Comparison of ENCODE assay signal across 20 cellular contexts in the genomic region with DNA sequence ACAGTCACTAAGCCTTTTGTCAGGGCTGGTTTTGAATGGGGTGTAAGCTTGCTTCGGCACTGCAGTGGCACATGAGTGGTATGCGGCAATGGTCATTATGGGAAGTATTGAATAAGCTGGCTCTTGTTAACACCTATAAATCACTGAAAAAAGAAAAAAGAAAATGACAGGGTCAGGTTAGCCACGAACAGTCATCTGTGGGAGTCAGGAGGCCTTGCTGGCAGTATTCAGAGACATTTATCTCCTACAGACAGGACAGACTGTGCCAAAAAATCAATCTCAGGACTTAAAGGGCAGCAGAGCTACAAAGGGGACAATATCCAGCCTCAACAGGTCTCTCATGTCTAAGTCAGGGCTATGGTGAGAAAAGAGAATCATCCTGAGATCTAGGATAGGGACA. TPM values are rescaled to one million over a fixed set of nuclear protein-coding genes. Genes with fewer than 3 reads are reported as not detected.
A peak's percentile ranks its signal among the peaks of the same experiment; 100 is the strongest.
DNase-seq lines count a peak whose midpoint lies in the region; ATAC-seq, FAIRE-seq and TF ChIP-seq lines count a peak whose summit lies in the region.
"Had no signal": no experiment of that assay in that cellular context is flagged by ENCODE, and none has a peak within 500 bp of the region (broad histone marks: within the 10 kb centered on the region; RNA-seq: fewer than 3 reads in every experiment).

No MANE protein-coding gene starts in this region.

- peak overlapping the region; percentile 36 for H3K27ac Mint-ChIP-seq in glutamatergic neuron (ENCODE audit: unreplicated experiment)
- H3K27ac Mint-ChIP-seq in CD8-positive, alpha-beta memory T cell: peak overlapping the region in 2 of 8 donors; percentile 26 to 52
- no peak overlapping the region for H3K27ac Mint-ChIP-seq in activated CD4-positive, alpha-beta memory T cell treated with anti-CD3 and anti-CD28 coated beads, Interleukin-2, amount 10 ng/mL, durations not matched to agents 7 days and 5 days
- H3K27ac Mint-ChIP-seq: CD4-positive, alpha-beta memory T cell had no signal

- H3K27me3 Mint-ChIP-seq in glutamatergic neuron (ENCODE audit: unreplicated experiment): no peaks in the 10 kb centered on the region
- peaks cover 0 to 10% of the 10 kb centered on the region in 2 donors for H3K27me3 Mint-ChIP-seq in CD8-positive, alpha-beta memory T cell
- H3K27me3 Mint-ChIP-seq in activated CD4-positive, alpha-beta memory T cell treated with anti-CD3 and anti-CD28 coated beads, Interleukin-2, amount 10 ng/mL, durations not matched to agents 7 days and 5 days: peaks cover 3% of the 10 kb centered on the region
- H3K27me3 Mint-ChIP-seq: CD4-positive, alpha-beta memory T cell had no signal

- H3K36me3 Mint-ChIP-seq in glutamatergic neuron (ENCODE audit: unreplicated experiment): no peaks in the 10 kb centered on the region
- no peaks in the 10 kb centered on the region for H3K36me3 Mint-ChIP-seq in CD8-positive, alpha-beta memory T cell
- H3K36me3 Mint-ChIP-seq in activated CD4-positive, alpha-beta memory T cell treated with anti-CD3 and anti-CD28 coated beads, Interleukin-2, amount 10 ng/mL, durations not matched to agents 7 days and 5 days (ENCODE audit: low read depth): no peaks in the 10 kb centered on the region
- H3K36me3 Mint-ChIP-seq: CD14-positive monocyte; CD4-positive, alpha-beta memory T cell had no signal

- H3K4me3 Mint-ChIP-seq in glutamatergic neuron (ENCODE audit: unreplicated experiment): no peak overlapping the region
- H3K4me3 Mint-ChIP-seq in CD8-positive, alpha-beta memory T cell: no peak overlapping the region
- H3K4me3 Mint-ChIP-seq in activated CD4-positive, alpha-beta memory T cell treated with anti-CD3 and anti-CD28 coated beads, Interleukin-2, amount 10 ng/mL, durations not matched to agents 7 days and 5 days: no peak overlapping the region
- H3K4me3 Mint-ChIP-seq: CD14-positive monocyte; CD4-positive, alpha-beta memory T cell had no signal

- no peak for TF ChIP-seq POLR2A in heart left ventricle (IDR thresholded peaks at IDR 0.05)

- no peak for DNase-seq in heart left ventricle
- no peak for DNase-seq in left ventricle myocardium inferior
- DNase-seq in glutamatergic neuron: no peak
- no peak for DNase-seq in omental fat pad (ENCODE audit: low spot score)
- no peak for DNase-seq in urothelium cell line (ENCODE audit: low spot score)
- DNase-seq in stimulated activated CD4-positive, alpha-beta T cell treated with anti-CD3 and anti-CD28 coated beads, Interleukin-2, amount 100 ng/mL, for 24 hours: no peak
- no peak for DNase-seq in CD8-positive, alpha-beta memory T cell
- no peak for DNase-seq in activated CD4-positive, alpha-beta memory T cell treated with anti-CD3 and anti-CD28 coated beads, Interleukin-2, amount 10 ng/mL, durations not matched to agents 7 days and 5 days
- DNase-seq: 8988T; CD4-positive, alpha-beta memory T cell; DMS 273 treated with DMSO at 0.1 percent for 48 hours; DMS53; DND-41; EL; GM23248 had no signal

- H3K27ac ChIP-seq in heart left ventricle (no peak overlapping the region), left ventricle myocardium inferior (replicated peaks) (no peak overlapping the region)
- H3K27ac ChIP-seq in CD8-positive, alpha-beta memory T cell (ENCODE audit: low read depth, low read length): no peak overlapping the region
- H3K27ac ChIP-seq: BLaER1, GM23248 had no signal

- H3K4me1 ChIP-seq in heart left ventricle (peaks cover 0 to 12% (median 0%) of the 10 kb centered on the region in 12 donors), left ventricle myocardium inferior (peaks cover 4% of the 10 kb centered on the region)
- H3K4me1 ChIP-seq in CD8-positive, alpha-beta memory T cell (ENCODE audit: insufficient read depth, low read length): no peaks in the 10 kb centered on the region
- H3K4me1 ChIP-seq: BLaER1, HAP-1 had no signal

- H3K27me3 ChIP-seq in heart left ventricle: no peaks in the 10 kb centered on the region
- no peaks in the 10 kb centered on the region for H3K27me3 ChIP-seq in left ventricle myocardium inferior (ENCODE audit: low read depth)
- H3K27me3 ChIP-seq in CD8-positive, alpha-beta memory T cell (ENCODE audit: insufficient read depth, low read length, poor library complexity, severe bottlenecking): no peaks in the 10 kb centered on the region
- H3K27me3 ChIP-seq: BLaER1 had no signal

- ATAC-seq in heart left ventricle (peak in 3 of 4 donors; percentile 15 to 46 (median 34)), omental fat pad (ENCODE audit: low FRiP score) (peak; percentile 67)
- ATAC-seq: GM12878 had no signal

- 63 to 78% (median 73%) methylated on average over 3 of the region's 3 CpGs for WGBS in heart left ventricle, 4 donors

- FAIRE-seq in urothelium cell line (lab: Jason Lieb, UNC): peak; percentile 70
- FAIRE-seq: GM12878, GM19239 had no signal

- CTCF ChIA-PET in CD8-positive, alpha-beta memory T cell (lab: Charles Lee): interaction anchor here (1.0 kb wide), 1 partner anchor 57 kb away, joined by 3 read pairs; no protein-coding TSS in a partner anchor
- CTCF ChIA-PET in activated CD4-positive, alpha-beta memory T cell treated with anti-CD3 and anti-CD28 coated beads, Interleukin-2, amount 10 ng/mL, durations not matched to agents 7 days and 5 days (lab: Charles Lee): no interaction called here

- POLR2A ChIA-PET in CD8-positive, alpha-beta memory T cell (lab: Charles Lee): no interaction called here
- POLR2A ChIA-PET in activated CD4-positive, alpha-beta memory T cell treated with anti-CD3 and anti-CD28 coated beads, Interleukin-2, amount 10 ng/mL, durations not matched to agents 7 days and 5 days (lab: Charles Lee): no interaction called here

- no peaks in the 10 kb centered on the region for H3K36me3 ChIP-seq in heart left ventricle
- H3K36me3 ChIP-seq in left ventricle myocardium inferior: no peaks in the 10 kb centered on the region
- H3K36me3 ChIP-seq in CD8-positive, alpha-beta memory T cell (ENCODE audit: insufficient read depth, low read length): no peaks in the 10 kb centered on the region
- H3K36me3 ChIP-seq: BLaER1, HAP-1 had no signal

- intact Hi-C loops in heart left ventricle (cut with DNase I) (no loop called here), left ventricle myocardium inferior (cut with micrococcal nuclease) (no loop called here)

- H3K4me3 ChIP-seq in heart left ventricle (no peak overlapping the region), left ventricle myocardium inferior (no peak overlapping the region)
- H3K4me3 ChIP-seq in CD8-positive, alpha-beta memory T cell (ENCODE audit: low read length): no peak overlapping the region
- H3K4me3 ChIP-seq: BLaER1, GM12878, GM23248, HAP-1 had no signal

- TF ChIP-seq CTCF in heart left ventricle (IDR thresholded peaks at IDR 0.05): no peak
- TF ChIP-seq CTCF in left ventricle myocardium inferior (IDR thresholded peaks at IDR 0.05; ENCODE audit: borderline replicate concordance): no peak
- TF ChIP-seq CTCF in glutamatergic neuron (IDR thresholded peaks at IDR 0.05; ENCODE audit: partially characterized antibody, unreplicated experiment): no peak
- TF ChIP-seq CTCF in omental fat pad (IDR thresholded peaks at IDR 0.05): no peak

- H3K4me1 Mint-ChIP-seq in glutamatergic neuron (ENCODE audit: low read depth, unreplicated experiment): peaks cover 19% of the 10 kb centered on the region
- no peaks in the 10 kb centered on the region for H3K4me1 Mint-ChIP-seq in CD8-positive, alpha-beta memory T cell
- H3K4me1 Mint-ChIP-seq in activated CD4-positive, alpha-beta memory T cell treated with anti-CD3 and anti-CD28 coated beads, Interleukin-2, amount 10 ng/mL, durations not matched to agents 7 days and 5 days: no peaks in the 10 kb centered on the region
- H3K4me1 Mint-ChIP-seq: CD4-positive, alpha-beta memory T cell had no signal

- H3K9me3 ChIP-seq in heart left ventricle (no peaks in the 10 kb centered on the region), left ventricle myocardium inferior (replicated peaks) (no peaks in the 10 kb centered on the region)
- no peaks in the 10 kb centered on the region for H3K9me3 ChIP-seq in CD8-positive, alpha-beta memory T cell (ENCODE audit: low read length)
- H3K9me3 ChIP-seq: BLaER1, HAP-1 had no signal

- H3K9me3 Mint-ChIP-seq in glutamatergic neuron (ENCODE audit: unreplicated experiment): peaks cover 5% of the 10 kb centered on the region
- H3K9me3 Mint-ChIP-seq in CD8-positive, alpha-beta memory T cell: no peaks in the 10 kb centered on the region
- H3K9me3 Mint-ChIP-seq in activated CD4-positive, alpha-beta memory T cell treated with anti-CD3 and anti-CD28 coated beads, Interleukin-2, amount 10 ng/mL, durations not matched to agents 7 days and 5 days: no peaks in the 10 kb centered on the region
- H3K9me3 Mint-ChIP-seq: CD4-positive, alpha-beta memory T cell had no signal

RNA-seq across cellular contexts. Expression of a gene that starts 19.0 kb away (rescaled TPM):
- 1 to 10 TPM; 1.7 to 7.0 (median 2.6) TPM for total RNA-seq in heart left ventricle
- polyA plus RNA-seq in heart left ventricle: 1 to 10 TPM in 1 of 2 donors, under 1 TPM in 1; 0.34 to 2.1 TPM
- 1.3 TPM for total RNA-seq in left ventricle myocardium inferior
- total RNA-seq in glutamatergic neuron (ENCODE audit: unreplicated experiment): 3.4 TPM
- total RNA-seq in omental fat pad: 10 to 100 TPM; 27.7 to 44.3 (median 36.7) TPM
- total RNA-seq in CD8-positive, alpha-beta memory T cell: 1 to 10 TPM; 4.8 to 5.8 TPM
- polyA plus RNA-seq in CD8-positive, alpha-beta memory T cell: 6.7 TPM
- total RNA-seq in activated CD4-positive, alpha-beta memory T cell treated with anti-CD3 and anti-CD28 coated beads, Interleukin-2, amount 10 ng/mL, durations not matched to agents 7 days and 5 days: 1 to 10 TPM; 5.3 to 8.8 TPM
